In the genomic region with DNA sequence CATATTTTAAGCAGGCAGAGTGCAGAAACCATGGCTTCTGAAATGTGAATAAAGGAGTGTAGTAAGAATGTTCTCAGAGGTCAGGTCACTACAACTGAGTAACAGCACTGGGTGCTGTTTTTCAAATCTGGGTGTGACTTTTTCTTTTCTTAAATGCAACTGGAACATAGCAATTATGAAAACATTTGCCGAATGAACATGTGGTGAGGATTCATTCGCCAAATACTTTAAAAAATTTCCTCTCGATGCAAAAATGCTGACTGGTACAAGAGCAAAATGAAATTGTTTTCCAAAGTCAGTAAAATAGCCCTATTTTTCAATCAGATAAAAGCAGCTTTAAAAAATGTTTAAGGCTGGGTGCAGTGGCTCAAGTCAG, we compare ENCODE assay signal across 17 cellular contexts. TPM values are rescaled to one million over a fixed set of nuclear protein-coding genes. Genes with fewer than 3 reads are reported as not detected.
DNase-seq lines count a peak whose midpoint lies in the region; FAIRE-seq and TF ChIP-seq lines count a peak whose summit lies in the region.
"Had no signal": no experiment of that assay in that cellular context is flagged by ENCODE, and none has a peak within 500 bp of the region (broad histone marks: within the 10 kb centered on the region; RNA-seq: fewer than 3 reads in every experiment).

No MANE protein-coding gene starts in this region.

- intact Hi-C loops in Calu3 (cut with micrococcal nuclease; ENCODE audit: unreplicated experiment) = loop anchor here (5.0 kb wide), 1 partner anchor 35 kb away; a partner anchor contains a TSS
- intact Hi-C loops in ascending aorta (cut with DNase I) = loop anchor here (5.0 kb wide), 1 partner anchor 35 kb away; a partner anchor contains a TSS
- intact Hi-C loops in kidney (cut with DNase I) = no loop called here
- intact Hi-C loops in ovary (cut with DNase I) = no loop called here

- H4K20me1 ChIP-seq in SK-N-SH (ENCODE audit: insufficient read depth) = no peaks in the 10 kb centered on the region

- H3K4me3 Mint-ChIP-seq in Calu3 (ENCODE audit: low read depth, unreplicated experiment) = peak overlapping the region; percentile 37
- H3K4me3 Mint-ChIP-seq: activated naive CD4-positive, alpha-beta T cell treated with anti-CD3 and anti-CD28 coated beads for 36 hours; CD4-positive, alpha-beta memory T cell; IgD-negative memory B cell; neural progenitor cell had no signal

- WGBS in suprapubic skin = 64% methylated on average over 3 of the region's 3 CpGs
- WGBS in SK-N-SH (ENCODE audit: low lambda C conversion rate) = 92% methylated on average over 3 of the region's 3 CpGs
- 15 to 35% (median 20%) methylated on average over 3 of the region's 3 CpGs for WGBS in ovary, 3 donors

- H3K27me3 ChIP-seq in ascending aorta (no peaks in the 10 kb centered on the region), suprapubic skin (no peaks in the 10 kb centered on the region), SK-N-SH (ENCODE audit: insufficient read depth) (no peaks in the 10 kb centered on the region), ovary (no peaks in the 10 kb centered on the region)
- H3K27me3 ChIP-seq: neural progenitor cell had no signal

- POLR2A ChIA-PET in SK-N-SH (lab: Yijun Ruan, JAX) = no interaction called here

- H3F3A ChIP-seq in SK-N-SH (replicated peaks; ENCODE audit: insufficient read depth) = peaks cover 24% of the 10 kb centered on the region

- no peaks in the 10 kb centered on the region for H3K9me2 ChIP-seq in SK-N-SH

- H3K9me3 ChIP-seq in ascending aorta = no peaks in the 10 kb centered on the region
- H3K9me3 ChIP-seq in suprapubic skin = no peaks in the 10 kb centered on the region
- no peaks in the 10 kb centered on the region for H3K9me3 ChIP-seq in kidney (ENCODE audit: control insufficient read depth in 1 of 2, low read length in 2 of 2)
- no peaks in the 10 kb centered on the region for H3K9me3 ChIP-seq in SK-N-SH
- H3K9me3 ChIP-seq in ovary = no peaks in the 10 kb centered on the region

- TF ChIP-seq EP300 in suprapubic skin (IDR thresholded peaks at IDR 0.05) (no peak), SK-N-SH (IDR thresholded peaks at IDR 0.05; ENCODE audit: borderline replicate concordance in 1 of 2, low read depth in 1 of 2, low read length in 1 of 2) (no peak), ovary (IDR thresholded peaks at IDR 0.05) (no peak)

- H3K4me1 Mint-ChIP-seq in Calu3 (ENCODE audit: low read depth, unreplicated experiment) = peaks cover 54% of the 10 kb centered on the region

- in situ Hi-C loops in G401 (cut with HindIII; ENCODE audit: low sequenced_read_pairs) = no loop called here

- H2AFZ ChIP-seq in SK-N-SH (ENCODE audit: low read depth) = no peak overlapping the region
- H2AFZ ChIP-seq: neural progenitor cell had no signal

- H3K27ac ChIP-seq in ascending aorta (peak overlapping the region; percentile 90), suprapubic skin (peak overlapping the region; percentile 87), kidney (ENCODE audit: low read depth in 2 of 2, low read length in 2 of 2) (no peak overlapping the region), SK-N-SH (ENCODE audit: low read depth in 2 of 2, low read length in 1 of 2) (no peak overlapping the region), ovary (no peak overlapping the region)
- H3K27ac ChIP-seq: neural progenitor cell, VCaP had no signal

- TF ChIP-seq CTCF in Calu3 (IDR thresholded peaks at IDR 0.05; ENCODE audit: unreplicated experiment) = no peak
- no peak for TF ChIP-seq CTCF in ascending aorta (IDR thresholded peaks at IDR 0.05)
- TF ChIP-seq CTCF in suprapubic skin (IDR thresholded peaks at IDR 0.05) = no peak
- TF ChIP-seq CTCF in kidney (IDR thresholded peaks at IDR 0.05; ENCODE audit: borderline replicate concordance, extremely low read depth, insufficient read depth) = no peak
- TF ChIP-seq CTCF in SK-N-SH (IDR thresholded peaks at IDR 0.05) = no peak
- TF ChIP-seq CTCF in ovary (IDR thresholded peaks at IDR 0.05) = no peak

- peaks cover 31 to 45% of the 10 kb centered on the region in 2 donors for H3K36me3 ChIP-seq in ascending aorta
- peaks cover 53% of the 10 kb centered on the region for H3K36me3 ChIP-seq in suprapubic skin
- H3K36me3 ChIP-seq in kidney (ENCODE audit: control insufficient read depth in 1 of 2, insufficient read depth in 2 of 2, low read length in 2 of 2) = peaks cover 19 to 34% of the 10 kb centered on the region in 2 donors
- H3K36me3 ChIP-seq in SK-N-SH (replicated peaks in 1 of 2; ENCODE audit: control insufficient read depth in 1 of 2, insufficient read depth in 2 of 2, low read length in 1 of 2) = peaks cover 27 to 37% of the 10 kb centered on the region in 2 experiments
- no peaks in the 10 kb centered on the region for H3K36me3 ChIP-seq in ovary
- H3K36me3 ChIP-seq: neural progenitor cell had no signal

- H3K4me1 ChIP-seq in ascending aorta (peaks cover 14 to 35% of the 10 kb centered on the region in 2 donors), suprapubic skin (peaks cover 47% of the 10 kb centered on the region), kidney (ENCODE audit: control insufficient read depth in 1 of 2, insufficient read depth in 1 of 2, low read depth in 1 of 2, low read length in 2 of 2) (peaks cover 0 to 3% of the 10 kb centered on the region in 2 donors), SK-N-SH (ENCODE audit: control insufficient read depth in 1 of 2, insufficient read depth in 2 of 2, low read depth in 1 of 2, low read length in 1 of 2) (peaks cover 0 to 16% of the 10 kb centered on the region in 2 experiments; a peak in 2 of 4 replicates), ovary (ENCODE audit: insufficient read depth) (peaks cover 13% of the 10 kb centered on the region)
- H3K4me1 ChIP-seq: neural progenitor cell had no signal

- H3K4me3 ChIP-seq in ascending aorta = no peak overlapping the region
- no peak overlapping the region for H3K4me3 ChIP-seq in suprapubic skin
- no peak overlapping the region for H3K4me3 ChIP-seq in kidney (ENCODE audit: low read length in 2 of 2)
- no peak overlapping the region for H3K4me3 ChIP-seq in SK-N-SH (ENCODE audit: low read depth in 2 of 2, low read length in 1 of 2)
- no peak overlapping the region for H3K4me3 ChIP-seq in ovary
- H3K4me3 ChIP-seq: neural progenitor cell had no signal

- no peaks in the 10 kb centered on the region for H3K9me3 Mint-ChIP-seq in Calu3 (ENCODE audit: low read depth, unreplicated experiment)
- H3K9me3 Mint-ChIP-seq: activated naive CD4-positive, alpha-beta T cell treated with anti-CD3 and anti-CD28 coated beads for 36 hours; IgD-negative memory B cell; neural progenitor cell had no signal

- peak overlapping the region; percentile 95 for H3K27ac Mint-ChIP-seq in Calu3 (ENCODE audit: unreplicated experiment)
- H3K27ac Mint-ChIP-seq: activated naive CD4-positive, alpha-beta T cell treated with anti-CD3 and anti-CD28 coated beads for 36 hours; CD4-positive, alpha-beta memory T cell; neural progenitor cell had no signal

- TF ChIP-seq RAD21 in SK-N-SH (IDR thresholded peaks at IDR 0.05; ENCODE audit: low read length) = no peak

- H3K27me3 Mint-ChIP-seq in Calu3 (ENCODE audit: unreplicated experiment) = no peaks in the 10 kb centered on the region
- H3K27me3 Mint-ChIP-seq: CD4-positive, alpha-beta memory T cell; IgD-negative memory B cell had no signal

- H3K36me3 Mint-ChIP-seq in Calu3 (ENCODE audit: insufficient read depth, unreplicated experiment) = peaks cover 97% of the 10 kb centered on the region

- no peak for FAIRE-seq in kidney (lab: Jason Lieb, UNC)
- FAIRE-seq: endothelial cell of umbilical vein had no signal

- no TSS peak for BruUV-seq in Calu3 (replicated peaks; lab: Mats Ljungman, UMichigan)

- DNase-seq in Calu3 (no peak), ascending aorta (ENCODE audit: low spot score in 2 of 2) (no peak), iris pigment epithelial cell (ENCODE audit: low read depth) (peak; percentile 57), suprapubic skin (ENCODE audit: low spot score in 2 of 2) (no peak), kidney (no peak), SK-N-SH (no peak), G401 (ENCODE audit: low spot score) (no peak), ovary (no peak)
- DNase-seq: activated naive CD4-positive, alpha-beta T cell treated with anti-CD3 and anti-CD28 coated beads for 36 hours; CD4-positive, alpha-beta memory T cell; central memory CD4-positive, alpha-beta T cell; hypothalamus; stimulated activated CD4-positive, alpha-beta T cell treated with anti-CD3 and anti-CD28 coated beads, Interleukin-12 subunit alpha, Interleukin-12 subunit beta, amount 100 ng/mL, for 4 hours had no signal

- peaks cover 79% of the 10 kb centered on the region for H3K79me2 ChIP-seq in SK-N-SH (ENCODE audit: insufficient read depth)

- H3K4me2 ChIP-seq in SK-N-SH = no peak overlapping the region
- H3K4me2 ChIP-seq: neural progenitor cell had no signal

- no peak for TF ChIP-seq POLR2A in suprapubic skin (IDR thresholded peaks at IDR 0.05)
- no peak for TF ChIP-seq POLR2A in ovary (IDR thresholded peaks at IDR 0.05)

- H3K9ac ChIP-seq in kidney (ENCODE audit: low read length in 2 of 2) = no peak overlapping the region
- H3K9ac ChIP-seq in SK-N-SH = no peak overlapping the region
- H3K9ac ChIP-seq: neural progenitor cell had no signal

- CTCF ChIA-PET in Calu3 (lab: Charles Lee) = no interaction called here
- CTCF ChIA-PET in SK-N-SH (lab: Yijun Ruan, JAX) = interaction anchor here (2.1 kb wide), 1 partner anchor 22 kb away, joined by 5 read pairs; no protein-coding TSS in a partner anchor

TF ChIP-seq in SK-N-SH, 30 proteins besides CTCF, POLR2A, EP300 and RAD21 (continues in another document):
- TF ChIP-seq YY1 (IDR thresholded peaks at IDR 0.05; ENCODE audit: low read depth) = no peak
- TF ChIP-seq SIN3A (IDR thresholded peaks at IDR 0.05; ENCODE audit: borderline replicate concordance, low read depth, low read length) = no peak
- no peak for TF ChIP-seq GATA2 (CRISPR knock-in tag; IDR thresholded peaks at IDR 0.05)
- TF ChIP-seq POLR2AphosphoS5 (IDR thresholded peaks at IDR 0.05; ENCODE audit: low read depth, low read length) = no peak

RNA-seq across cellular contexts. Expression of a gene that starts 18.6 kb away (rescaled TPM):
- total RNA-seq in Calu3 (2022) = 100 and 109 TPM in 2 replicates
- 70.7 TPM for total RNA-seq in ascending aorta
- total RNA-seq in suprapubic skin = 10 to 100 TPM; 45.9 to 65.5 (median 54.3) TPM
- total RNA-seq in kidney = 54.4 TPM
- 23.4 TPM for polyA plus RNA-seq in kidney (ENCODE audit: insufficient read depth, low read depth, low replicate concordance)
- polyA plus RNA-seq in SK-N-SH (2012; rRNA removed) = 69.3 and 114 TPM in 2 replicates
- 65.1 and 80.3 TPM in 2 replicates for polyA plus RNA-seq in SK-N-SH (2012; cell fraction: cytosol; rRNA removed)
- polyA plus RNA-seq in SK-N-SH (2012; cell fraction: nucleus; rRNA removed) = 62.2 and 73.3 TPM in 2 replicates
- 32.9 and 46.2 TPM in 2 replicates for total RNA-seq in G401 (2014; rRNA removed; shearing (Covaris generic))
- total RNA-seq in ovary = 10 to 100 TPM; 28.3 to 39.6 (median 32.7) TPM
- polyA plus RNA-seq in ovary = 10 to 100 TPM; 23.9 to 54.5 TPM

RNA-seq across cellular contexts. Expression of a gene that starts 34.9 kb away (rescaled TPM):
- 12.4 and 15.1 TPM in 2 replicates for total RNA-seq in Calu3 (2022)
- 131 TPM for total RNA-seq in ascending aorta
- 10 to 100 TPM; 23.7 to 32.3 (median 26.6) TPM for total RNA-seq in suprapubic skin
- 19.2 TPM for total RNA-seq in kidney
- 2.6 TPM for polyA plus RNA-seq in kidney (ENCODE audit: insufficient read depth, low read depth, low replicate concordance)
- polyA plus RNA-seq in SK-N-SH (2012; rRNA removed) = 4.8 and 6.5 TPM in 2 replicates
- 2.8 and 3.9 TPM in 2 replicates for polyA plus RNA-seq in SK-N-SH (2012; cell fraction: cytosol; rRNA removed)
- 6.8 and 7.4 TPM in 2 replicates for polyA plus RNA-seq in SK-N-SH (2012; cell fraction: nucleus; rRNA removed)
- 5.5 and 10.5 TPM in 2 replicates for total RNA-seq in G401 (2014; rRNA removed; shearing (Covaris generic))
- total RNA-seq in ovary = 10 to 100 TPM in 1 of 7 donors, 1 to 10 TPM in 6; 3.4 to 12.8 (median 7.5) TPM
- polyA plus RNA-seq in ovary = 1 to 10 TPM; 2.8 to 3.9 TPM

Comparison
In these comparisons a context has a peak if more than half of its experiments do, and no peak if none do; other contexts are left out.
1. H3K27ac ChIP-seq: peak in ascending aorta (2 of 2) and suprapubic skin (single experiment); none in kidney (0 of 2), SK-N-SH (0 of 2) and ovary (0 of 2).
2. intact Hi-C loops: an anchor here in Calu3 (5.0 kb wide) and ascending aorta (5.0 kb wide); none called in kidney and ovary.